ENCODE assay signal across 8 cellular contexts in genomic region chr19:55579766-55580621, GRCh38. TPM values are rescaled to one million over a fixed set of nuclear protein-coding genes. Genes with fewer than 3 reads are reported as not detected.
DNase-seq lines count a peak whose midpoint lies in the region; ATAC-seq and TF ChIP-seq lines count a peak whose summit lies in the region.

No MANE protein-coding gene starts in this region.

- TF ChIP-seq POLR2A in NB4 (IDR thresholded peaks at IDR 0.05; ENCODE audit: extremely low read depth, insufficient read length) (no peak), thyroid gland (IDR thresholded peaks at IDR 0.05) (no peak)

- H3K36me3 ChIP-seq in left lung (peaks cover 0 to 26% of the 10 kb centered on the region in 2 donors), thyroid gland (peaks cover 11 to 18% of the 10 kb centered on the region in 2 donors)

- no peaks in the 10 kb centered on the region for H3K27me3 Mint-ChIP-seq in central memory CD8-positive, alpha-beta T cell

- H3K9me3 ChIP-seq in left lung (no peaks in the 10 kb centered on the region), thyroid gland (no peaks in the 10 kb centered on the region)

- H3K4me3 Mint-ChIP-seq in central memory CD8-positive, alpha-beta T cell, result peak overlapping the region; percentile 85

- peak overlapping the region; percentile 72 for H3K4me3 ChIP-seq in NB4 (ENCODE audit: low read depth, low read length)
- peak overlapping the region; percentile 76 to 83 for H3K4me3 ChIP-seq in left lung
- H3K4me3 ChIP-seq in thyroid gland (replicated peaks in 1 of 3), result peak overlapping the region; percentile 19 to 95 (median 65)

- H3K27ac ChIP-seq in left lung, result peak overlapping the region; percentile 80 to 87
- peak overlapping the region; percentile 87 to 97 (median 96) for H3K27ac ChIP-seq in thyroid gland

- peaks cover 5 to 17% of the 10 kb centered on the region in 2 donors for H3K4me1 ChIP-seq in left lung
- H3K4me1 ChIP-seq in thyroid gland, result peaks cover 11 to 24% of the 10 kb centered on the region in 2 donors

- ATAC-seq in central memory CD8-positive, alpha-beta T cell (replicated peaks; ENCODE audit: extremely low read depth, poor library complexity, severe bottlenecking), result no peak
- ATAC-seq in left lung, result peak; percentile 58

- intact Hi-C loops in left lung (cut with DNase I) (no loop called here), thyroid gland (cut with DNase I) (no loop called here)

- peaks cover 15% of the 10 kb centered on the region for H3K36me3 Mint-ChIP-seq in central memory CD8-positive, alpha-beta T cell (ENCODE audit: insufficient read depth)

- peak overlapping the region; percentile 91 for H3K27ac Mint-ChIP-seq in central memory CD8-positive, alpha-beta T cell (ENCODE audit: low read depth)

- peaks cover 24% of the 10 kb centered on the region for H3K4me1 Mint-ChIP-seq in central memory CD8-positive, alpha-beta T cell

- H3K27me3 ChIP-seq in left lung (peaks cover 0 to 4% of the 10 kb centered on the region in 2 donors), thyroid gland (no peaks in the 10 kb centered on the region)

- DNase-seq in NCI-H748 (lab: John Stamatoyannopoulos, UW; ENCODE audit: unreplicated experiment) (peak; percentile 43), NCI-H748 treated with DMSO at 0.1 percent for 48 hours (lab: John Stamatoyannopoulos, UW) (no peak), NB4 (ENCODE audit: low read depth) (peak; percentile 55), left lung (peak in 1 of 2 donors; percentile 39), thyroid gland (peak; percentile 60 to 62), NCI-H2196 treated with DMSO at 0.1 percent for 48 hours (lab: John Stamatoyannopoulos, UW; ENCODE audit: unreplicated experiment) (no peak), cortex of kidney (lab: John Stamatoyannopoulos, UW) (no peak)
- DNase-seq in central memory CD8-positive, alpha-beta T cell (ENCODE audit: low spot score in 2 of 2), result no peak

- H3K9me3 Mint-ChIP-seq in central memory CD8-positive, alpha-beta T cell, result no peaks in the 10 kb centered on the region

- TF ChIP-seq CTCF in NB4 (IDR thresholded peaks at IDR 0.05; ENCODE audit: low read depth, low read length) (no peak), left lung (IDR thresholded peaks at IDR 0.05) (no peak), thyroid gland (IDR thresholded peaks at IDR 0.05) (no peak)

- 11 to 13% methylated on average over 15 to 17 of the region's 20 CpGs for WGBS in thyroid gland, 2 donors

RNA-seq across cellular contexts. Expression of gene ZNF579, which starts 0.7 kb away (rescaled TPM):
- total RNA-seq in left lung, result 10 to 100 TPM; 12.8 to 14.7 TPM
- 1 to 10 TPM; 4.0 to 7.5 (median 6.6) TPM for total RNA-seq in thyroid gland

RNA-seq across cellular contexts. Expression of gene FIZ1, which starts 19.3 kb away (rescaled TPM):
- total RNA-seq in left lung (10 to 100 TPM; 11.0 to 14.4 TPM), thyroid gland (10 to 100 TPM in 3 of 4 donors, 1 to 10 TPM in 1; 9.0 to 18.5 (median 14.0) TPM)

RNA-seq across cellular contexts. Expression of gene ZNF524, which starts 20.1 kb away (rescaled TPM):
- total RNA-seq in left lung (10 to 100 TPM; 22.3 to 22.4 TPM), thyroid gland (10 to 100 TPM; 13.0 to 34.2 (median 28.9) TPM)

RNA-seq across cellular contexts. Expression of gene ZNF865, which starts 25.5 kb away (rescaled TPM):
- total RNA-seq in left lung, result 10 to 100 TPM; 13.7 to 16.1 TPM
- total RNA-seq in thyroid gland, result 10 to 100 TPM in 2 of 4 donors, 1 to 10 TPM in 2; 5.5 to 12.6 (median 9.1) TPM

RNA-seq across cellular contexts. Expression of gene SBK3, which starts 34.7 kb away (rescaled TPM):
- total RNA-seq in left lung (under 1 TPM; 0.26 to 0.50 TPM), thyroid gland (10 to 100 TPM in 1 of 4 donors, under 1 TPM in 1, not detected in 2; 0.94 to 14.8 TPM)

Comparison
In these comparisons a context has a peak if more than half of its experiments do, and no peak if none do; other contexts are left out.
1. DNase-seq: peak in NCI-H748 (single experiment), NB4 (single experiment) and thyroid gland (2 of 2); none in NCI-H748 treated with DMSO at 0.1 percent for 48 hours (single experiment), central memory CD8-positive, alpha-beta T cell (0 of 2), NCI-H2196 treated with DMSO at 0.1 percent for 48 hours (single experiment) and cortex of kidney (single experiment).
2. Peak in every context shown above with its lines, with median percentiles within 50 percentile points of each other: H3K4me3 ChIP-seq.